13 cellular contexts compared by ENCODE assay signal in genomic region chr20:52747736-52748135, GRCh38.
DNase-seq lines count a peak whose midpoint lies in the region; ATAC-seq and TF ChIP-seq lines count a peak whose summit lies in the region.
"Had no signal": no experiment of that assay in that cellular context is flagged by ENCODE, and none has a peak within 500 bp of the region (broad histone marks: within the 10 kb centered on the region; RNA-seq: fewer than 3 reads in every experiment).

No MANE protein-coding gene starts in this region.

- in situ Hi-C loops in mammary epithelial cell (cut with MboI; ENCODE audit: low sequenced_read_pairs in 2 of 2) (loop anchor here in 1 of 2 donors (10.0 to 25.0 kb wide), 2 partner anchors 227 to 790 kb away; partner anchors contain the start of gene TSHZ2), KBM-7 (cut with MboI; ENCODE audit: low pct_unique_long_range_greater_than_20kb, low sequenced_read_pairs) (no loop called here)

- no peak overlapping the region for H3K4me2 ChIP-seq in mammary epithelial cell (ENCODE audit: insufficient read depth, low read depth, low read length)

- H3K27me3 ChIP-seq in mammary epithelial cell (ENCODE audit: insufficient read depth, low read length), result no peaks in the 10 kb centered on the region
- H3K27me3 ChIP-seq: stomach had no signal

- DNase-seq in DMS 273 treated with DMSO at 0.1 percent for 48 hours (lab: John Stamatoyannopoulos, UW), result peak; percentile 2
- peak; percentile 79 for DNase-seq in NCI-H1694 treated with DMSO at 0.1 percent for 48 hours (lab: John Stamatoyannopoulos, UW)
- DNase-seq in mammary epithelial cell, result no peak
- peak; percentile 9 for DNase-seq in medulla oblongata (ENCODE audit: extremely low spot score)
- no peak for DNase-seq in activated CD4-positive, alpha-beta T cell treated with anti-CD3 and anti-CD28 coated beads, Interleukin-2, amount 50 U/mL, for 4 hours
- DNase-seq in KBM-7, result no peak
- DNase-seq: activated CD8-positive, alpha-beta memory T cell treated with anti-CD3 and anti-CD28 coated beads, Interleukin-2, amount 10 ng/mL, durations not matched to agents 7 days and 5 days; GDM1; OCI-M1; stomach had no signal

- WGBS in mammary epithelial cell (ENCODE audit: low coverage, missing lambda C conversion rate), result 66% methylated on average over 8 of the region's 8 CpGs

- no peak overlapping the region for H2AFZ ChIP-seq in mammary epithelial cell (ENCODE audit: low read depth, low read length)

- ATAC-seq in GM21526 (IDR thresholded peaks at IDR 0.05; ENCODE audit: low FRiP score, unreplicated experiment), result no peak
- ATAC-seq in GM21825 (IDR thresholded peaks at IDR 0.05; ENCODE audit: unreplicated experiment), result no peak
- ATAC-seq: activated CD8-positive, alpha-beta memory T cell treated with anti-CD3 and anti-CD28 coated beads, Interleukin-2, amount 10 ng/mL, durations not matched to agents 7 days and 5 days had no signal

- H3K4me1 ChIP-seq in mammary epithelial cell (ENCODE audit: insufficient read depth, low read length), result peaks cover 3% of the 10 kb centered on the region

- no peaks in the 10 kb centered on the region for H3K36me3 ChIP-seq in mammary epithelial cell (ENCODE audit: insufficient read depth, low read length)
- H3K36me3 ChIP-seq: stomach had no signal

- no peaks in the 10 kb centered on the region for H4K20me1 ChIP-seq in mammary epithelial cell (ENCODE audit: insufficient read depth, low read length)

- peak; percentile 30 to 69 for TF ChIP-seq CTCF in mammary epithelial cell (conservative IDR thresholded peaks at IDR 0.05 in 1 of 2, IDR thresholded peaks at IDR 0.05 in 1 of 2; ENCODE audit: extremely low read depth in 1 of 2, insufficient read depth in 1 of 2, low read depth in 1 of 2, low read length in 2 of 2)

- dilution Hi-C loops in mammary epithelial cell (cut with HindIII; ENCODE audit: low sequenced_read_pairs), result no loop called here

- CTCF ChIA-PET in mammary epithelial cell (lab: Charles Lee; ENCODE audit: low non-redundant PET), result interaction anchor here (0.5 to 0.6 kb wide), 4 partner anchors 469 to 1192 kb away, joined by 3 to 6 read pairs (median 4); no protein-coding TSS in a partner anchor

- no peak overlapping the region for H3K27ac ChIP-seq in mammary epithelial cell (ENCODE audit: insufficient read depth, low read depth, low read length)

- no peaks in the 10 kb centered on the region for H3K9me3 ChIP-seq in mammary epithelial cell (replicated peaks; ENCODE audit: insufficient read depth, low read length)
- H3K9me3 ChIP-seq: stomach had no signal

- intact Hi-C loops in mammary epithelial cell (cut with micrococcal nuclease), result loop anchor here (1.0 kb wide), 2 partner anchors 225 to 470 kb away; partner anchors contain the start of gene TSHZ2

- BruUV-seq in mammary epithelial cell (replicated peaks; lab: Mats Ljungman, UMichigan), result no TSS peak

- no peak overlapping the region for H3K4me3 ChIP-seq in mammary epithelial cell (replicated peaks in 1 of 3; ENCODE audit: insufficient read depth in 1 of 3, low read depth in 2 of 3, low read length in 3 of 3)
- H3K4me3 ChIP-seq: coronary artery, stomach had no signal

- no peak overlapping the region for H3K9ac ChIP-seq in mammary epithelial cell (ENCODE audit: insufficient read depth, low read length)

- no peaks in the 10 kb centered on the region for H3K79me2 ChIP-seq in mammary epithelial cell (ENCODE audit: insufficient read depth, low read length)

Comparison
In these comparisons a context has a peak if more than half of its experiments do, and no peak if none do; other contexts are left out.
1. DNase-seq: peak in DMS 273 treated with DMSO at 0.1 percent for 48 hours (single experiment), NCI-H1694 treated with DMSO at 0.1 percent for 48 hours (single experiment) and medulla oblongata (single experiment); none in mammary epithelial cell (single experiment), activated CD4-positive, alpha-beta T cell treated with anti-CD3 and anti-CD28 coated beads, Interleukin-2, amount 50 U/mL, for 4 hours (0 of 2) and KBM-7 (single experiment).